ENCODE assay signal across 3 cellular contexts in the genomic region with DNA sequence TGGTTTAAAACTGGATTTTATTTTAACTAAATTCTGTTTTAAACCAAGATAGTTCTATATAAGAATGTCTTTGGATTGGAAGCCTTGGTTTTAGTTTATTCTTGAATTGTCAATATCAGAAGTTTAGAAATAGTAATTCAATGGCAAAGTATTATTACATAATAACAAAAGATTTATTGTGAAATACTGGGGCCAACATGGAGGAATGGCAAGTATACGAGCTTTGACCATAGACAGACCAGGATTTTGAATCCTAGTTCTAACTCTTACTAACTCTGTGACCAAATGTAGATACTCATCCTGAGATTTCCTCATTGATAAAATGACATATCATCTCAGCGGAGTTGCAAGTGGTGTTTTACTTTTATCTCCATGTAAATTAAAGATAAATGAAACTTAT.
TF ChIP-seq lines count a peak whose summit lies in the region.

No MANE protein-coding gene starts in this region.

TF ChIP-seq in GM23338, 12 proteins besides CTCF, POLR2A, EP300 and RAD21:
- no peak for TF ChIP-seq ZNF331 (CRISPR knock-in tag; IDR thresholded peaks at IDR 0.05; ENCODE audit: low read depth)
- TF ChIP-seq EZH2 (IDR thresholded peaks at IDR 0.05; ENCODE audit: low read depth, unreplicated experiment), result no peak
- no peak for TF ChIP-seq ZNF114 (CRISPR knock-in tag; IDR thresholded peaks at IDR 0.05)
- TF ChIP-seq JUNB (IDR thresholded peaks at IDR 0.05; ENCODE audit: unreplicated experiment), result no peak
- TF ChIP-seq, protein P1, sequence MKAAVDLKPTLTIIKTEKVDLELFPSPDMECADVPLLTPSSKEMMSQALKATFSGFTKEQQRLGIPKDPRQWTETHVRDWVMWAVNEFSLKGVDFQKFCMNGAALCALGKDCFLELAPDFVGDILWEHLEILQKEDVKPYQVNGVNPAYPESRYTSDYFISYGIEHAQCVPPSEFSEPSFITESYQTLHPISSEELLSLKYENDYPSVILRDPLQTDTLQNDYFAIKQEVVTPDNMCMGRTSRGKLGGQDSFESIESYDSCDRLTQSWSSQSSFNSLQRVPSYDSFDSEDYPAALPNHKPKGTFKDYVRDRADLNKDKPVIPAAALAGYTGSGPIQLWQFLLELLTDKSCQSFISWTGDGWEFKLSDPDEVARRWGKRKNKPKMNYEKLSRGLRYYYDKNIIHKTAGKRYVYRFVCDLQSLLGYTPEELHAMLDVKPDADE (IDR thresholded peaks at IDR 0.05), result no peak
- no peak for TF ChIP-seq STAT1 (IDR thresholded peaks at IDR 0.05; ENCODE audit: unreplicated experiment)
- TF ChIP-seq CREB1 (CRISPR knock-in tag; IDR thresholded peaks at IDR 0.05; ENCODE audit: low read depth), result no peak
- no peak for TF ChIP-seq POLR2AphosphoS5 (IDR thresholded peaks at IDR 0.05; ENCODE audit: low read depth)
- TF ChIP-seq, protein P2, sequence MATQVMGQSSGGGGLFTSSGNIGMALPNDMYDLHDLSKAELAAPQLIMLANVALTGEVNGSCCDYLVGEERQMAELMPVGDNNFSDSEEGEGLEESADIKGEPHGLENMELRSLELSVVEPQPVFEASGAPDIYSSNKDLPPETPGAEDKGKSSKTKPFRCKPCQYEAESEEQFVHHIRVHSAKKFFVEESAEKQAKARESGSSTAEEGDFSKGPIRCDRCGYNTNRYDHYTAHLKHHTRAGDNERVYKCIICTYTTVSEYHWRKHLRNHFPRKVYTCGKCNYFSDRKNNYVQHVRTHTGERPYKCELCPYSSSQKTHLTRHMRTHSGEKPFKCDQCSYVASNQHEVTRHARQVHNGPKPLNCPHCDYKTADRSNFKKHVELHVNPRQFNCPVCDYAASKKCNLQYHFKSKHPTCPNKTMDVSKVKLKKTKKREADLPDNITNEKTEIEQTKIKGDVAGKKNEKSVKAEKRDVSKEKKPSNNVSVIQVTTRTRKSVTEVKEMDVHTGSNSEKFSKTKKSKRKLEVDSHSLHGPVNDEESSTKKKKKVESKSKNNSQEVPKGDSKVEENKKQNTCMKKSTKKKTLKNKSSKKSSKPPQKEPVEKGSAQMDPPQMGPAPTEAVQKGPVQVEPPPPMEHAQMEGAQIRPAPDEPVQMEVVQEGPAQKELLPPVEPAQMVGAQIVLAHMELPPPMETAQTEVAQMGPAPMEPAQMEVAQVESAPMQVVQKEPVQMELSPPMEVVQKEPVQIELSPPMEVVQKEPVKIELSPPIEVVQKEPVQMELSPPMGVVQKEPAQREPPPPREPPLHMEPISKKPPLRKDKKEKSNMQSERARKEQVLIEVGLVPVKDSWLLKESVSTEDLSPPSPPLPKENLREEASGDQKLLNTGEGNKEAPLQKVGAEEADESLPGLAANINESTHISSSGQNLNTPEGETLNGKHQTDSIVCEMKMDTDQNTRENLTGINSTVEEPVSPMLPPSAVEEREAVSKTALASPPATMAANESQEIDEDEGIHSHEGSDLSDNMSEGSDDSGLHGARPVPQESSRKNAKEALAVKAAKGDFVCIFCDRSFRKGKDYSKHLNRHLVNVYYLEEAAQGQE (IDR thresholded peaks at IDR 0.05; ENCODE audit: unreplicated experiment), result no peak
- TF ChIP-seq EZH2phosphoT487 (IDR thresholded peaks at IDR 0.05; ENCODE audit: unreplicated experiment), result no peak

TF ChIP-seq in IMR-90, 13 proteins besides CTCF, POLR2A, EP300 and RAD21:
- TF ChIP-seq CEBPB (IDR thresholded peaks at IDR 0.05; ENCODE audit: low read depth, low read length), result peak; percentile 59
- TF ChIP-seq, protein P3, sequence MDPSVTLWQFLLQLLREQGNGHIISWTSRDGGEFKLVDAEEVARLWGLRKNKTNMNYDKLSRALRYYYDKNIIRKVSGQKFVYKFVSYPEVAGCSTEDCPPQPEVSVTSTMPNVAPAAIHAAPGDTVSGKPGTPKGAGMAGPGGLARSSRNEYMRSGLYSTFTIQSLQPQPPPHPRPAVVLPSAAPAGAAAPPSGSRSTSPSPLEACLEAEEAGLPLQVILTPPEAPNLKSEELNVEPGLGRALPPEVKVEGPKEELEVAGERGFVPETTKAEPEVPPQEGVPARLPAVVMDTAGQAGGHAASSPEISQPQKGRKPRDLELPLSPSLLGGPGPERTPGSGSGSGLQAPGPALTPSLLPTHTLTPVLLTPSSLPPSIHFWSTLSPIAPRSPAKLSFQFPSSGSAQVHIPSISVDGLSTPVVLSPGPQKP (IDR thresholded peaks at IDR 0.05; ENCODE audit: borderline replicate concordance, low read depth, low read length), result no peak

TF ChIP-seq in K562, 482 proteins besides CTCF, POLR2A, EP300 and RAD21:
- TF ChIP-seq CEBPB (tag; IDR thresholded peaks at IDR 0.05) (peak; percentile 83), KHSRP (IDR thresholded peaks at IDR 0.05) (no peak), ZNF184 (CRISPR knock-in tag; IDR thresholded peaks at IDR 0.05) (no peak), CEBPG (CRISPR knock-in tag; IDR thresholded peaks at IDR 0.05) (no peak), CEBPG (tag; conservative IDR thresholded peaks at IDR 0.05 in 1 of 2, IDR thresholded peaks at IDR 0.05 in 1 of 2) (peak; percentile 64 to 82)
- TF ChIP-seq, protein P4, sequence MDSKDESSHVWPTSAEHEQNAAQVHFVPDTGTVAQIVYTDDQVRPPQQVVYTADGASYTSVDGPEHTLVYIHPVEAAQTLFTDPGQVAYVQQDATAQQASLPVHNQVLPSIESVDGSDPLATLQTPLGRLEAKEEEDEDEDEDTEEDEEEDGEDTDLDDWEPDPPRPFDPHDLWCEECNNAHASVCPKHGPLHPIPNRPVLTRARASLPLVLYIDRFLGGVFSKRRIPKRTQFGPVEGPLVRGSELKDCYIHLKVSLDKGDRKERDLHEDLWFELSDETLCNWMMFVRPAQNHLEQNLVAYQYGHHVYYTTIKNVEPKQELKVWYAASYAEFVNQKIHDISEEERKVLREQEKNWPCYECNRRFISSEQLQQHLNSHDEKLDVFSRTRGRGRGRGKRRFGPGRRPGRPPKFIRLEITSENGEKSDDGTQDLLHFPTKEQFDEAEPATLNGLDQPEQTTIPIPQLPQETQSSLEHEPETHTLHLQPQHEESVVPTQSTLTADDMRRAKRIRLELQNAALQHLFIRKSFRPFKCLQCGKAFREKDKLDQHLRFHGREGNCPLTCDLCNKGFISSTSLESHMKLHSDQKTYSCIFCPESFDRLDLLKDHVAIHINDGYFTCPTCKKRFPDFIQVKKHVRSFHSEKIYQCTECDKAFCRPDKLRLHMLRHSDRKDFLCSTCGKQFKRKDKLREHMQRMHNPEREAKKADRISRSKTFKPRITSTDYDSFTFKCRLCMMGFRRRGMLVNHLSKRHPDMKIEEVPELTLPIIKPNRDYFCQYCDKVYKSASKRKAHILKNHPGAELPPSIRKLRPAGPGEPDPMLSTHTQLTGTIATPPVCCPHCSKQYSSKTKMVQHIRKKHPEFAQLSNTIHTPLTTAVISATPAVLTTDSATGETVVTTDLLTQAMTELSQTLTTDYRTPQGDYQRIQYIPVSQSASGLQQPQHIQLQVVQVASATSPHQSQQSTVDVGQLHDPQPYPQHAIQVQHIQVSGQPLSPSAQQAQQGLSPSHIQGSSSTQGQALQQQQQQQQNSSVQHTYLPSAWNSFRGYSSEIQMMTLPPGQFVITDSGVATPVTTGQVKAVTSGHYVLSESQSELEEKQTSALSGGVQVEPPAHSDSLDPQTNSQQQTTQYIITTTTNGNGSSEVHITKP (IDR thresholded peaks at IDR 0.05; ENCODE audit: partially characterized antibody), result no peak
